9 cellular contexts compared by ENCODE assay signal in the genomic region with DNA sequence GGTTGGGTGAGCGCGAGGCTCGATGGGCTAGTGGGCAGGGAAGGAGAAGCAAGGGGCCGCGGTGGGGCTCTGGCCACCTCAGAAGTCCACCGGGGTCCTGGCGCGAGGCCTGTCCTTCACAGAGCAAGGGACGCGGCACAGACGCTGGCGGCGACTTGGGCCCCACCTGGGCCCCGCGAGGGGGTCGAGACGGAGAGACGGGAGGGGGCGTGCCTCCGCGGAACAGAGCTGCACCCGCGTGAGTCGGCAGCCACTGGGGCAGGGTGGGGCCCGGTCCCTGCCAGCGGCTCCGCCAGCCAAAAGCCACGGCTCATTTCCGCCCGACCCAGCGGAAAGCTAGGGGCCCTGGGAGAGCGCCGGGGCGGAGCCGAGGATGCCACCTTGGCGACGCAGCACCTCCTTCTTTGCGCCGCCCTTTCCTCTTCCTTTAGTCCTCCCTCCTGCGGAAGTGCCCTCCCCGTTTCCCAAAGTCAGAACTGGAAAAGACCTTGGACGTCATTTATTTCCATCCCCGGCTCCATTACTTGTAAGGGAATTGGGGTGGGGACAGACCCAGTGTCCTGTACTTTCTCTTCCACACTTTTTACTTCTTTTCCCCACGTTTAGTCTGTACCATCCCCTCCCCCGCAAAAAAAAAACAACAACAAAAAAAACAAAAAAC. TPM values are rescaled to one million over a fixed set of nuclear protein-coding genes. Genes with fewer than 3 reads are reported as not detected.
DNase-seq lines count a peak whose midpoint lies in the region; ATAC-seq, FAIRE-seq and TF ChIP-seq lines count a peak whose summit lies in the region.
"Had no signal": no experiment of that assay in that cellular context is flagged by ENCODE, and none has a peak within 500 bp of the region (broad histone marks: within the 10 kb centered on the region; RNA-seq: fewer than 3 reads in every experiment).

A gene (minus strand): TSS at position 307 of the 661 bp plus-strand sequence. CDS start 1,063 bp downstream, outside the sequence.

- no peaks in the 10 kb centered on the region for H3K27me3 ChIP-seq in BE2C
- H3K27me3 ChIP-seq in layer of hippocampus (ENCODE audit: control insufficient read depth, insufficient read depth, low read length) = no peaks in the 10 kb centered on the region

- DNase-seq in BE2C = peak; percentile 93
- peak; percentile 95 for DNase-seq in GM19239 (ENCODE audit: insufficient read length, low spot score)
- peak; percentile 88 to 96 for DNase-seq in NCI-H526 (lab: John Stamatoyannopoulos, UW)
- DNase-seq in activated CD4-positive, alpha-beta T cell treated with anti-CD3 and anti-CD28 coated beads for 4 hours = peak; percentile 83 to 85
- peak; percentile 71 to 88 (median 80) for DNase-seq in stimulated activated CD4-positive, alpha-beta T cell treated with anti-CD3 and anti-CD28 coated beads, Interleukin-1b, Interleukin-23, amount 100 ng/mL, for 24 hours (ENCODE audit: low read depth in 4 of 4, low spot score in 1 of 4)

- H3K36me3 ChIP-seq in BE2C = peaks cover 8% of the 10 kb centered on the region; the same call in 1 of the 2 replicates

- peak within 1 kb of the TSS; percentile 78 for H3K27ac ChIP-seq in cingulate gyrus (ENCODE audit: low read depth, low read length)
- peak within 1 kb of the TSS; percentile 77 for H3K27ac ChIP-seq in layer of hippocampus (ENCODE audit: low read depth, low read length)

- peak; percentile 84 for FAIRE-seq in GM19239 (lab: Jason Lieb, UNC)
- FAIRE-seq: islet of Langerhans had no signal

- TF ChIP-seq CTCF in BE2C (IDR thresholded peaks at IDR 0.05; ENCODE audit: low read depth, low read length) = no peak

- H3K4me3 ChIP-seq in BE2C (ENCODE audit: low read depth, low read length) = peak within 1 kb of the TSS; percentile 80

- no peaks in the 10 kb centered on the region for H3K9me3 ChIP-seq in BE2C

- H3K4me1 ChIP-seq in BE2C = peaks cover 4% of the 10 kb centered on the region; the same call in 1 of the 2 replicates

- peak; percentile 62 for ATAC-seq in HG03457 (IDR thresholded peaks at IDR 0.05; ENCODE audit: unreplicated experiment)

RNA-seq across cellular contexts. Expression of the gene that starts here (rescaled TPM):
- polyA plus RNA-seq in BE2C (2012; ENCODE audit: insufficient read depth, insufficient read length, low read depth) = 25.9 TPM

Comparison
In these comparisons a context has a peak if more than half of its experiments do, and no peak if none do; other contexts are left out.
1. Peak in every context shown above with its lines: DNase-seq, ATAC-seq, H3K4me3 ChIP-seq and H3K27ac ChIP-seq.